15 cellular contexts compared by ENCODE assay signal in genomic region chr6:107635058-107635515, GRCh38.
DNase-seq lines count a peak whose midpoint lies in the region; ATAC-seq and TF ChIP-seq lines count a peak whose summit lies in the region.
"Had no signal": no experiment of that assay in that cellular context is flagged by ENCODE, and none has a peak within 500 bp of the region (broad histone marks: within the 10 kb centered on the region; RNA-seq: fewer than 3 reads in every experiment).

No MANE protein-coding gene starts in this region.

- no peak for TF ChIP-seq EP300 in ovary (IDR thresholded peaks at IDR 0.05)

- TF ChIP-seq POLR2A in ovary (IDR thresholded peaks at IDR 0.05): no peak

- H3K27ac ChIP-seq in CD8-positive, alpha-beta memory T cell (ENCODE audit: low read depth, low read length): no peak overlapping the region
- no peak overlapping the region for H3K27ac ChIP-seq in HUES48 (ENCODE audit: low read depth, low read length)
- no peak overlapping the region for H3K27ac ChIP-seq in ovary
- H3K27ac ChIP-seq: BLaER1 treated with 17β-estradiol and CSF1 and Interleukin-3, amounts not matched to agents 10 nM and 100 nM; cardiac muscle cell had no signal

- no peak for DNase-seq in CD8-positive, alpha-beta memory T cell
- no peak for DNase-seq in effector memory CD8-positive, alpha-beta T cell
- DNase-seq in ovary: no peak
- no peak for DNase-seq in activated effector memory CD4-positive, alpha-beta T cell treated with anti-CD3 and anti-CD28 coated beads, Interleukin-2, amount 50 U/mL, for 16 hours
- DNase-seq: Kasumi-1, NCI-H1694, occipital lobe, SHP77, T1000 had no signal

- H3K27me3 Mint-ChIP-seq in CD8-positive, alpha-beta memory T cell: peaks cover 28 to 70% of the 10 kb centered on the region in 2 donors
- H3K27me3 Mint-ChIP-seq in effector memory CD8-positive, alpha-beta T cell: peaks cover 59 to 71% of the 10 kb centered on the region in 2 donors

- H3K27ac Mint-ChIP-seq in CD8-positive, alpha-beta memory T cell: no peak overlapping the region
- no peak overlapping the region for H3K27ac Mint-ChIP-seq in effector memory CD8-positive, alpha-beta T cell

- H3K9me3 Mint-ChIP-seq in CD8-positive, alpha-beta memory T cell: peaks cover 0 to 3% (median 0%) of the 10 kb centered on the region in 5 donors
- no peaks in the 10 kb centered on the region for H3K9me3 Mint-ChIP-seq in effector memory CD8-positive, alpha-beta T cell

- H3K27me3 ChIP-seq in CD8-positive, alpha-beta memory T cell (ENCODE audit: insufficient read depth, low read length, poor library complexity, severe bottlenecking): peaks cover 8% of the 10 kb centered on the region
- H3K27me3 ChIP-seq in HUES48 (ENCODE audit: control insufficient read depth, insufficient read depth, low read length): peaks cover 35% of the 10 kb centered on the region
- H3K27me3 ChIP-seq in ovary: no peaks in the 10 kb centered on the region
- H3K27me3 ChIP-seq: BLaER1 treated with 17β-estradiol and CSF1 and Interleukin-3, amounts not matched to agents 10 nM and 100 nM had no signal

- no peaks in the 10 kb centered on the region for H3K9me3 ChIP-seq in CD8-positive, alpha-beta memory T cell (ENCODE audit: low read length)
- H3K9me3 ChIP-seq in HUES48 (ENCODE audit: control insufficient read depth, insufficient read depth, low read length) (no peaks in the 10 kb centered on the region), ovary (no peaks in the 10 kb centered on the region)

- ATAC-seq in effector memory CD8-positive, alpha-beta T cell (replicated peaks): no peak
- ATAC-seq in GM18858 (IDR thresholded peaks at IDR 0.05; ENCODE audit: unreplicated experiment) (no peak), GM21825 (IDR thresholded peaks at IDR 0.05; ENCODE audit: unreplicated experiment) (no peak)
- ATAC-seq: GM12878 had no signal

- H3K36me3 ChIP-seq in CD8-positive, alpha-beta memory T cell (ENCODE audit: insufficient read depth, low read length): no peaks in the 10 kb centered on the region
- H3K36me3 ChIP-seq in HUES48 (ENCODE audit: control insufficient read depth, insufficient read depth, low read length): no peaks in the 10 kb centered on the region
- no peaks in the 10 kb centered on the region for H3K36me3 ChIP-seq in ovary
- H3K36me3 ChIP-seq: BLaER1 treated with 17β-estradiol and CSF1 and Interleukin-3, amounts not matched to agents 10 nM and 100 nM had no signal

- CTCF ChIA-PET in CD8-positive, alpha-beta memory T cell (lab: Charles Lee): interaction anchor here (1.2 to 2.0 kb wide), 2 partner anchors 17 to 22 kb away, joined by 3 to 5 read pairs; no protein-coding TSS in a partner anchor

- no peak overlapping the region for H3K4me3 ChIP-seq in CD8-positive, alpha-beta memory T cell (ENCODE audit: low read length)
- H3K4me3 ChIP-seq in HUES48 (ENCODE audit: low read depth, low read length) (peak overlapping the region; percentile 33; the same call in 1 of the 2 replicates), ovary (peak overlapping the region; percentile 6)
- H3K4me3 ChIP-seq: BLaER1 treated with 17β-estradiol and CSF1 and Interleukin-3, amounts not matched to agents 10 nM and 100 nM; cardiac muscle cell; GM12878 had no signal

- H3K9ac ChIP-seq in HUES48 (ENCODE audit: low read depth, low read length): no peak overlapping the region
- H3K9ac ChIP-seq: BLaER1 treated with 17β-estradiol and CSF1 and Interleukin-3, amounts not matched to agents 10 nM and 100 nM had no signal

- no peaks in the 10 kb centered on the region for H3K4me1 ChIP-seq in CD8-positive, alpha-beta memory T cell (ENCODE audit: insufficient read depth, low read length)
- H3K4me1 ChIP-seq in HUES48 (ENCODE audit: control insufficient read depth, insufficient read depth, low read length): no peaks in the 10 kb centered on the region
- H3K4me1 ChIP-seq in ovary (ENCODE audit: insufficient read depth): peaks cover 3% of the 10 kb centered on the region

- peak overlapping the region in 6 of 7 donors; percentile 62 to 76 (median 70) for H3K4me3 Mint-ChIP-seq in CD8-positive, alpha-beta memory T cell
- H3K4me3 Mint-ChIP-seq in effector memory CD8-positive, alpha-beta T cell: peak overlapping the region; percentile 41 to 50

- H3K36me3 Mint-ChIP-seq in CD8-positive, alpha-beta memory T cell: no peaks in the 10 kb centered on the region
- H3K36me3 Mint-ChIP-seq in effector memory CD8-positive, alpha-beta T cell (ENCODE audit: insufficient read depth): no peaks in the 10 kb centered on the region

- WGBS in ovary, 3 donors: 59 to 67% (median 61%) methylated on average over 35 to 39 of the region's 39 CpGs

- POLR2A ChIA-PET in CD8-positive, alpha-beta memory T cell (lab: Charles Lee): no interaction called here

- no peak for TF ChIP-seq CTCF in ovary (IDR thresholded peaks at IDR 0.05)

- peaks cover 7 to 18% (median 16%) of the 10 kb centered on the region in 3 donors for H3K4me1 Mint-ChIP-seq in CD8-positive, alpha-beta memory T cell
- H3K4me1 Mint-ChIP-seq in effector memory CD8-positive, alpha-beta T cell (ENCODE audit: low read depth in 2 of 2): peaks cover 0 to 7% of the 10 kb centered on the region in 2 donors

- intact Hi-C loops in ovary (cut with DNase I): no loop called here
